ENCODE assay signal across 19 cellular contexts in the genomic region with DNA sequence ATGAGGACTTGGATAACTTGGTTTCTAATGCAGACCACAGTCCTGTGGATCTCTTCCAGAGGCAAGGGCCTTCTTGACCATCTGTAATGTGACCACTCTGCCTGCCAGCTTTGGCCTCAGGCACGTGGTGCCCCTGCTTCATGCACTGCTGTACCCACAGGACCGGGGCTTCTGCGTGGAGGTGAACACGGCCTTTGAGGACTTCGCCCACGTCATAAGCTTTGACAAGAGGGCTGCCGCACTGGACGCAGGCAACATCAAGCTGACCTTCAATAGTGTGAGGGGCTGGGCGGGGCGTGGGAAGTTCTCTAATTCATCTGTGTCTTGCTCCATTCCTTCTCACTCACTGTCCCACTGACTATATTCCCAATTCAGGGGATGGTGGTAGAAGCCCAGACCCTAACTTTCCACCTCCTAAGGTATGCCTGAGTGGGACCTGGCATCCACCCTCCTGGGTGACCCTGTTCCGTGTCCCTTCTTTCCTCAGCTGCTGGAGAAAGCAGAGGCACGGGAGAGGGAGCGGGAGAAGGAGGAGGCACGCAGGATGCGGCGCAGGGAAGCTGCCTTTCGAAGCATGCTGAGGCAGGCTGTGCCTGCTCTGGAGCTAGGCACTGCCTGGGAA. TPM values are rescaled to one million over a fixed set of nuclear protein-coding genes. Genes with fewer than 3 reads are reported as not detected.
DNase-seq lines count a peak whose midpoint lies in the region; ATAC-seq, FAIRE-seq and TF ChIP-seq lines count a peak whose summit lies in the region.
"Had no signal": no experiment of that assay in that cellular context is flagged by ENCODE, and none has a peak within 500 bp of the region (broad histone marks: within the 10 kb centered on the region; RNA-seq: fewer than 3 reads in every experiment).

No MANE protein-coding gene starts in this region.

- no peak overlapping the region for H3K4me3 ChIP-seq in breast epithelium
- H3K4me3 ChIP-seq in mammary epithelial cell (replicated peaks in 1 of 3; ENCODE audit: insufficient read depth in 1 of 3, low read depth in 2 of 3, low read length in 3 of 3): no peak overlapping the region
- H3K4me3 ChIP-seq in H1 (ENCODE audit: extremely low read depth in 1 of 4, insufficient read depth in 2 of 4, low read depth in 3 of 4, low read length in 4 of 4): no peak overlapping the region
- H3K4me3 ChIP-seq in naive thymus-derived CD4-positive, alpha-beta T cell (ENCODE audit: low read length): no peak overlapping the region
- no peak overlapping the region for H3K4me3 ChIP-seq in BE2C (ENCODE audit: low read depth, low read length)

- no peak overlapping the region for H2BK120ac ChIP-seq in H1 (replicated peaks; ENCODE audit: low read depth, low read length)

- 94% methylated on average over 16 of the region's 17 CpGs for WGBS in mammary epithelial cell (ENCODE audit: low coverage, missing lambda C conversion rate)
- 89% methylated on average over 17 of the region's 17 CpGs; no CpG with 5 or more reads in 1 of the 2 experiments for WGBS in H1 (ENCODE audit: extremely low coverage in 1 of 2, insufficient coverage in 1 of 2, insufficient read length in 1 of 2, insufficient replicate concordance in 2 of 2, low coverage in 1 of 2, low lambda C conversion rate in 2 of 2, missing lambda C conversion rate in 1 of 2), 2 experiments

- H3K18ac ChIP-seq in H1 (ENCODE audit: extremely low read depth, low read length): no peak overlapping the region

- H3K9me3 ChIP-seq in breast epithelium (no peaks in the 10 kb centered on the region), mammary epithelial cell (replicated peaks; ENCODE audit: insufficient read depth, low read length) (no peaks in the 10 kb centered on the region), H1 (ENCODE audit: insufficient read depth in 2 of 2, low read depth in 1 of 2, low read length in 1 of 2) (no peaks in the 10 kb centered on the region), BE2C (no peaks in the 10 kb centered on the region)
- H3K9me3 ChIP-seq in naive thymus-derived CD4-positive, alpha-beta T cell (ENCODE audit: control insufficient read depth in 2 of 3, low read length in 3 of 3): no peaks in the 10 kb centered on the region

- H3K27ac ChIP-seq in breast epithelium: peak overlapping the region; percentile 79 to 89
- H3K27ac ChIP-seq in mammary epithelial cell (ENCODE audit: insufficient read depth, low read depth, low read length): no peak overlapping the region
- no peak overlapping the region for H3K27ac ChIP-seq in H1 (ENCODE audit: low read depth, low read length)
- H3K27ac ChIP-seq in naive thymus-derived CD4-positive, alpha-beta T cell (ENCODE audit: low read depth, low read length): peak overlapping the region; percentile 30
- H3K27ac ChIP-seq: C4-2B had no signal

- POLR2A ChIA-PET in H1 (lab: Charles Lee; ENCODE audit: partially characterized antibody): interaction anchor here (0.7 to 5.8 kb wide), 11 partner anchors 8 to 511 kb away, joined by 3 to 21 read pairs (median 3); a partner anchor contains a TSS
- POLR2A ChIA-PET in naive thymus-derived CD4-positive, alpha-beta T cell (lab: Charles Lee): interaction anchor here (0.7 to 2.6 kb wide), 3 partner anchors 53 to 67 kb away, joined by 5 to 16 read pairs (median 7); no protein-coding TSS in a partner anchor

- peak overlapping the region; percentile 18; the same call in 1 of the 2 replicates for H2BK5ac ChIP-seq in H1 (ENCODE audit: low read depth, low read length)

- ATAC-seq in naive thymus-derived CD4-positive, alpha-beta T cell: no peak
- no peak for ATAC-seq in stimulated activated naive B cell treated with anti-CD40 and anti-IgM and Interleukin-4, amounts not matched to agents 10 μg/mL and 1 μg/mL and 100 μg/mL, for 72 hours (replicated peaks)

- H3K4me3 Mint-ChIP-seq in naive thymus-derived CD4-positive, alpha-beta T cell: no peak overlapping the region
- H3K4me3 Mint-ChIP-seq in stimulated activated naive B cell treated with anti-CD40 and anti-IgM and Interleukin-4, amounts not matched to agents 10 μg/mL and 1 μg/mL and 100 μg/mL, for 72 hours: no peak overlapping the region
- H3K4me3 Mint-ChIP-seq: HFFc6 had no signal

- H3K27me3 ChIP-seq in breast epithelium (no peaks in the 10 kb centered on the region), mammary epithelial cell (ENCODE audit: insufficient read depth, low read length) (no peaks in the 10 kb centered on the region), H1 (replicated peaks in 1 of 4; ENCODE audit: control insufficient read depth in 3 of 4, extremely low read depth in 1 of 4, insufficient read depth in 3 of 4, low read length in 3 of 4) (no peaks in the 10 kb centered on the region), BE2C (no peaks in the 10 kb centered on the region)
- no peaks in the 10 kb centered on the region for H3K27me3 ChIP-seq in naive thymus-derived CD4-positive, alpha-beta T cell (ENCODE audit: control insufficient read depth in 2 of 2, insufficient read depth in 2 of 2, low read length in 2 of 2)

- CTCF ChIA-PET in mammary epithelial cell (lab: Charles Lee; ENCODE audit: low non-redundant PET): no interaction called here
- CTCF ChIA-PET in H1 (lab: Charles Lee; ENCODE audit: partially characterized antibody): interaction anchor here (1.0 to 12.7 kb wide), 12 partner anchors 10 to 353 kb away, joined by 3 to 222 read pairs (median 10); a partner anchor contains a TSS
- CTCF ChIA-PET in naive thymus-derived CD4-positive, alpha-beta T cell (lab: Charles Lee): interaction anchor here (1.4 to 10.5 kb wide), 4 partner anchors 15 to 197 kb away, joined by 3 to 229 read pairs (median 21); a partner anchor contains a TSS

- no TSS peak for BruUV-seq in mammary epithelial cell (replicated peaks; lab: Mats Ljungman, UMichigan)

- H2AFZ ChIP-seq in mammary epithelial cell (ENCODE audit: low read depth, low read length) (no peak overlapping the region), H1 (ENCODE audit: low read length) (no peak overlapping the region)

- no peak overlapping the region for H2AK5ac ChIP-seq in H1 (ENCODE audit: low read depth, low read length)

- H2BK20ac ChIP-seq in H1 (ENCODE audit: low read length): no peak overlapping the region

- DNase-seq in breast epithelium (ENCODE audit: low spot score in 2 of 2) (no peak), mammary epithelial cell (no peak), H1 (ENCODE audit: low read depth in 1 of 2, low spot score in 2 of 2) (no peak), AML-193 (lab: John Stamatoyannopoulos, UW) (no peak), OCI-M1 (lab: John Stamatoyannopoulos, UW) (no peak), BE2C (no peak)
- no peak for DNase-seq in naive thymus-derived CD4-positive, alpha-beta T cell
- DNase-seq in stimulated activated naive B cell treated with anti-CD40 and anti-IgM and Interleukin-4, amounts not matched to agents 10 μg/mL and 1 μg/mL and 100 μg/mL, for 72 hours: no peak
- DNase-seq: 8988T, DMS 273 treated with DMSO at 0.1 percent for 48 hours, GF-D8, HFFc6, KG1, NCI-H1417 treated with DMSO at 0.1 percent for 48 hours, NCI-H1930, NCI-H526 treated with DMSO at 0.1 percent for 48 hours had no signal

- in situ Hi-C loops in mammary epithelial cell (cut with MboI; ENCODE audit: low sequenced_read_pairs in 2 of 2): loop anchor here (5.0 kb wide), 1 partner anchor 65 kb away; a partner anchor contains a TSS

- no peak overlapping the region for H3K14ac ChIP-seq in H1 (ENCODE audit: insufficient read length)

- H3K56ac ChIP-seq in H1 (replicated peaks; ENCODE audit: insufficient read length, low read depth, low read length): no peak overlapping the region

- no peak overlapping the region for H3K23ac ChIP-seq in H1 (ENCODE audit: insufficient read length)

- no peak overlapping the region for H2BK12ac ChIP-seq in H1 (ENCODE audit: low read depth, low read length)

- H3K27me3 Mint-ChIP-seq in naive thymus-derived CD4-positive, alpha-beta T cell: no peaks in the 10 kb centered on the region
- H3K27me3 Mint-ChIP-seq in stimulated activated naive B cell treated with anti-CD40 and anti-IgM and Interleukin-4, amounts not matched to agents 10 μg/mL and 1 μg/mL and 100 μg/mL, for 72 hours: no peaks in the 10 kb centered on the region

- dilution Hi-C loops in mammary epithelial cell (cut with HindIII; ENCODE audit: low sequenced_read_pairs): loop anchor here (5.0 to 10.0 kb wide), 4 partner anchors 35 to 163 kb away; a partner anchor contains a TSS

- peaks cover 20 to 48% (median 42%) of the 10 kb centered on the region in 7 donors for H3K4me1 Mint-ChIP-seq in naive thymus-derived CD4-positive, alpha-beta T cell
- peaks cover 41 to 65% of the 10 kb centered on the region in 2 donors for H3K4me1 Mint-ChIP-seq in stimulated activated naive B cell treated with anti-CD40 and anti-IgM and Interleukin-4, amounts not matched to agents 10 μg/mL and 1 μg/mL and 100 μg/mL, for 72 hours

- TF ChIP-seq RAD21 in H1 (IDR thresholded peaks at IDR 0.05 in 1 of 2, conservative IDR thresholded peaks at IDR 0.05 in 1 of 2; ENCODE audit: low read depth in 2 of 2, low read length in 2 of 2): no peak

- no peaks in the 10 kb centered on the region for H4K20me1 ChIP-seq in mammary epithelial cell (ENCODE audit: insufficient read depth, low read length)
- H4K20me1 ChIP-seq in H1 (replicated peaks in 1 of 2; ENCODE audit: control insufficient read depth in 1 of 2, insufficient read depth in 2 of 2, low read length in 2 of 2): peaks cover 0 to 9% of the 10 kb centered on the region in 2 experiments

- H4K5ac ChIP-seq in H1 (ENCODE audit: insufficient read length, low read depth, low read length): no peak overlapping the region

- H3K9me3 Mint-ChIP-seq in naive thymus-derived CD4-positive, alpha-beta T cell: no peaks in the 10 kb centered on the region
- no peaks in the 10 kb centered on the region for H3K9me3 Mint-ChIP-seq in stimulated activated naive B cell treated with anti-CD40 and anti-IgM and Interleukin-4, amounts not matched to agents 10 μg/mL and 1 μg/mL and 100 μg/mL, for 72 hours
- H3K9me3 Mint-ChIP-seq: HFFc6 had no signal

- TF ChIP-seq EP300 in H1 (IDR thresholded peaks at IDR 0.05; ENCODE audit: borderline replicate concordance in 1 of 2, low read depth in 2 of 2, low read length in 2 of 2): no peak

- H4K91ac ChIP-seq in H1 (replicated peaks; ENCODE audit: insufficient read length, low read length): no peak overlapping the region

- TF ChIP-seq CTCF in breast epithelium (IDR thresholded peaks at IDR 0.05) (no peak), mammary epithelial cell (conservative IDR thresholded peaks at IDR 0.05 in 1 of 2, IDR thresholded peaks at IDR 0.05 in 1 of 2; ENCODE audit: extremely low read depth in 1 of 2, insufficient read depth in 1 of 2, low read depth in 1 of 2, low read length in 2 of 2) (no peak), H1 (IDR thresholded peaks at IDR 0.05; ENCODE audit: control extremely low read depth in 1 of 3, insufficient read depth in 1 of 3, low read depth in 1 of 3, low read length in 3 of 3) (no peak), BE2C (IDR thresholded peaks at IDR 0.05; ENCODE audit: low read depth, low read length) (no peak)

- H4K8ac ChIP-seq in H1 (ENCODE audit: extremely low read depth, insufficient read depth, low read length): no peak overlapping the region

- no peaks in the 10 kb centered on the region for H3K79me1 ChIP-seq in H1 (ENCODE audit: low read depth, low read length)

- no peaks in the 10 kb centered on the region for H3K23me2 ChIP-seq in H1 (ENCODE audit: low read depth, low read length)

- H3K4me1 ChIP-seq in breast epithelium (no peaks in the 10 kb centered on the region), mammary epithelial cell (ENCODE audit: insufficient read depth, low read length) (peaks cover 17% of the 10 kb centered on the region), H1 (replicated peaks in 1 of 4; ENCODE audit: control insufficient read depth in 3 of 4, insufficient read depth in 4 of 4, low read length in 3 of 4) (peaks cover 0 to 6% (median 4%) of the 10 kb centered on the region in 4 experiments; a peak in 5 of 7 replicates), BE2C (peaks cover 8% of the 10 kb centered on the region)
- H3K4me1 ChIP-seq in naive thymus-derived CD4-positive, alpha-beta T cell (ENCODE audit: control insufficient read depth in 2 of 2, insufficient read depth in 2 of 2, low read length in 2 of 2): peaks cover 7 to 13% of the 10 kb centered on the region in 2 donors

- no peak overlapping the region for H3K9ac ChIP-seq in mammary epithelial cell (ENCODE audit: insufficient read depth, low read length)
- no peak overlapping the region for H3K9ac ChIP-seq in H1 (replicated peaks in 1 of 4; ENCODE audit: extremely low read depth in 1 of 4, low read depth in 3 of 4, low read length in 3 of 4)

- H2BK15ac ChIP-seq in H1 (ENCODE audit: low read length): no peak overlapping the region

- peaks cover 0 to 12% (median 0%) of the 10 kb centered on the region in 5 donors for H3K36me3 Mint-ChIP-seq in naive thymus-derived CD4-positive, alpha-beta T cell
- peaks cover 34 to 58% of the 10 kb centered on the region in 2 donors for H3K36me3 Mint-ChIP-seq in stimulated activated naive B cell treated with anti-CD40 and anti-IgM and Interleukin-4, amounts not matched to agents 10 μg/mL and 1 μg/mL and 100 μg/mL, for 72 hours

- H3K4ac ChIP-seq in H1 (replicated peaks; ENCODE audit: insufficient read length, low read depth, low read length): no peak overlapping the region

- H3K4me2 ChIP-seq in mammary epithelial cell (ENCODE audit: insufficient read depth, low read depth, low read length): no peak overlapping the region
- H3K4me2 ChIP-seq in H1 (ENCODE audit: insufficient read depth in 1 of 2, low read depth in 2 of 2, low read length in 2 of 2): no peak overlapping the region

- no peak for FAIRE-seq in H1 (lab: Jason Lieb, UNC)
- FAIRE-seq: GM12892, H54 had no signal

- H3K36me3 ChIP-seq in breast epithelium: no peaks in the 10 kb centered on the region
- H3K36me3 ChIP-seq in mammary epithelial cell (ENCODE audit: insufficient read depth, low read length): peaks cover 3% of the 10 kb centered on the region
- H3K36me3 ChIP-seq in H1 (ENCODE audit: control insufficient read depth in 2 of 4, insufficient read depth in 4 of 4, low read length in 3 of 4): peaks cover 6 to 37% (median 19%) of the 10 kb centered on the region in 4 experiments; a peak in 7 of 8 replicates
- H3K36me3 ChIP-seq in naive thymus-derived CD4-positive, alpha-beta T cell (ENCODE audit: control insufficient read depth in 2 of 3, insufficient read depth in 3 of 3, low read length in 3 of 3): peaks cover 0 to 43% (median 0%) of the 10 kb centered on the region in 3 experiments
- no peaks in the 10 kb centered on the region for H3K36me3 ChIP-seq in BE2C

- H3K27ac Mint-ChIP-seq in naive thymus-derived CD4-positive, alpha-beta T cell: peak overlapping the region in 1 of 9 donors; percentile 75
- H3K27ac Mint-ChIP-seq in stimulated activated naive B cell treated with anti-CD40 and anti-IgM and Interleukin-4, amounts not matched to agents 10 μg/mL and 1 μg/mL and 100 μg/mL, for 72 hours: peak overlapping the region; percentile 67
- H3K27ac Mint-ChIP-seq: HFFc6 had no signal

- intact Hi-C loops in breast epithelium (cut with DNase I; ENCODE audit: low total_unique reads) (loop anchor here (5.0 kb wide), 1 partner anchor 65 kb away; a partner anchor contains a TSS), mammary epithelial cell (cut with micrococcal nuclease) (no loop called here)
- intact Hi-C loops in naive thymus-derived CD4-positive, alpha-beta T cell (cut with micrococcal nuclease): loop anchor here in 1 of 2 donors (5.0 kb wide), 1 partner anchor 90 kb away; no protein-coding TSS in a partner anchor

- TF ChIP-seq POLR2A in breast epithelium (IDR thresholded peaks at IDR 0.05): no peak
- TF ChIP-seq POLR2A in H1 (IDR thresholded peaks at IDR 0.05; ENCODE audit: control extremely low read depth in 1 of 2, low read depth in 2 of 2, low read length in 2 of 2): 0 out of 3 replicates have a peak, but pooled peaks of 1 of the 2 experiments have one; percentile 16

- H3K79me2 ChIP-seq in mammary epithelial cell (ENCODE audit: insufficient read depth, low read length): no peaks in the 10 kb centered on the region
- H3K79me2 ChIP-seq in H1 (ENCODE audit: control insufficient read depth in 1 of 2, insufficient read depth in 2 of 2, low read length in 2 of 2): no peaks in the 10 kb centered on the region

RNA-seq across cellular contexts. Expression of a gene that starts 18.5 kb away (rescaled TPM):
- total RNA-seq in breast epithelium: 10 to 100 TPM; 10.4 to 34.0 (median 32.8) TPM
- 10 to 100 TPM in 1 of 2 donors, 1 to 10 TPM in 1; 8.0 to 34.4 TPM for total RNA-seq in mammary epithelial cell
- 14.4 TPM for polyA plus RNA-seq in mammary epithelial cell
- polyA minus RNA-seq in mammary epithelial cell: 21.9 TPM
- total RNA-seq in H1 (2021; fragmentation: NEBNext Ultra II Directional; extraction: Animal tissue kit (Norgen Biotek cat#: 25700)): 24.4 and 26.8 TPM in 2 replicates
- 14.4 and 23.5 TPM in 2 replicates for polyA plus RNA-seq in H1 (2011; rRNA removed)
- 23.9 TPM for polyA plus RNA-seq in H1 (2011; cell fraction: cytosol; rRNA removed)
- polyA plus RNA-seq in H1 (2011; cell fraction: nucleus; rRNA removed): 137 TPM
- 14.2 to 29.0 TPM (median 24.0 TPM) in 4 replicates for polyA plus RNA-seq in H1 (2012, experiment 1 of 2)
- polyA plus RNA-seq in H1 (2012, experiment 2 of 2): 9.3 TPM
- polyA plus RNA-seq in H1 (2013, experiment 1 of 2): 13.1 TPM
- polyA plus RNA-seq in H1 (2013, experiment 2 of 2): 13.0 TPM
- polyA minus RNA-seq in H1 (2011; rRNA and poly(A)+ RNA removed): 14.2 and 23.3 TPM in 2 replicates
- polyA minus RNA-seq in H1 (2011; cell fraction: cytosol; rRNA and poly(A)+ RNA removed): 11.0 TPM
- polyA minus RNA-seq in H1 (2011; cell fraction: nucleus; rRNA and poly(A)+ RNA removed): 41.9 TPM
- 10 to 100 TPM in 4 of 5 experiments, 1 to 10 TPM in 1; 7.8 to 24.1 (median 12.1) TPM for total RNA-seq in naive thymus-derived CD4-positive, alpha-beta T cell
- 1 to 10 TPM; 2.0 to 4.2 TPM for polyA plus RNA-seq in naive thymus-derived CD4-positive, alpha-beta T cell
- polyA plus RNA-seq in BE2C (2012; ENCODE audit: insufficient read depth, insufficient read length, low read depth): 32.2 TPM

RNA-seq across cellular contexts. Expression of a gene that starts 36.4 kb away (rescaled TPM):
- total RNA-seq in breast epithelium: under 1 TPM; 0.59 to 0.98 (median 0.96) TPM
- total RNA-seq in mammary epithelial cell: under 1 TPM; 0.33 to 0.35 TPM
- polyA plus RNA-seq in mammary epithelial cell: 0.19 TPM
- not detected for polyA minus RNA-seq in mammary epithelial cell
- 0.21 and 0.73 TPM in 2 replicates for total RNA-seq in H1 (2021; fragmentation: NEBNext Ultra II Directional; extraction: Animal tissue kit (Norgen Biotek cat#: 25700))
- 0.12 and 0.13 TPM in 2 replicates for polyA plus RNA-seq in H1 (2011; rRNA removed)
- polyA plus RNA-seq in H1 (2011; cell fraction: cytosol; rRNA removed): 0.28 TPM
- polyA plus RNA-seq in H1 (2011; cell fraction: nucleus; rRNA removed): 0.34 TPM
- 0.52 to 0.70 TPM (median 0.58 TPM) in 4 replicates for polyA plus RNA-seq in H1 (2012, experiment 1 of 2)
- 0.09 TPM for polyA plus RNA-seq in H1 (2012, experiment 2 of 2)
- polyA plus RNA-seq in H1 (2013, experiment 1 of 2): 0.18 TPM
- 0.09 TPM for polyA plus RNA-seq in H1 (2013, experiment 2 of 2)
- 0.41 and 0.46 TPM in 2 replicates for polyA minus RNA-seq in H1 (2011; rRNA and poly(A)+ RNA removed)
- not detected for polyA minus RNA-seq in H1 (2011; cell fraction: cytosol; rRNA and poly(A)+ RNA removed)
- polyA minus RNA-seq in H1 (2011; cell fraction: nucleus; rRNA and poly(A)+ RNA removed): 0.20 TPM
- 1 to 10 TPM in 1 of 5 experiments, under 1 TPM in 4; 0.24 to 1.1 (median 0.51) TPM for total RNA-seq in naive thymus-derived CD4-positive, alpha-beta T cell
- under 1 TPM; 0.13 to 0.26 TPM for polyA plus RNA-seq in naive thymus-derived CD4-positive, alpha-beta T cell
- polyA plus RNA-seq in BE2C (2012; ENCODE audit: insufficient read depth, insufficient read length, low read depth): 1.1 TPM

Comparison
In these comparisons a context has a peak if more than half of its experiments do, and no peak if none do; other contexts are left out.
1. H3K27ac ChIP-seq: peak in breast epithelium (2 of 2) and naive thymus-derived CD4-positive, alpha-beta T cell (single experiment); none in mammary epithelial cell (single experiment) and H1 (single experiment).